ENCODE assay signal across 1 cellular context in genomic region chr2:620456-621302, GRCh38.
TF ChIP-seq lines count a peak whose summit lies in the region.

No MANE protein-coding gene starts in this region.

TF ChIP-seq in K562, 482 proteins besides CTCF, POLR2A, EP300 and RAD21 (continued from another document):
- TF ChIP-seq MGA (IDR thresholded peaks at IDR 0.05) (no peak), ATF3 (IDR thresholded peaks at IDR 0.05) (peak; percentile 88), ATF3 (CRISPR knock-in tag; conservative IDR thresholded peaks at IDR 0.05) (no peak), ZNF311 (CRISPR knock-in tag; IDR thresholded peaks at IDR 0.05) (no peak), THRB (CRISPR knock-in tag; conservative IDR thresholded peaks at IDR 0.05) (no peak), SRSF1 (IDR thresholded peaks at IDR 0.05; ENCODE audit: low read depth, low read length) (no peak), FOXM1 (IDR thresholded peaks at IDR 0.05; ENCODE audit: low read depth) (no peak), FOXM1 (CRISPR knock-in tag; IDR thresholded peaks at IDR 0.05; ENCODE audit: low read depth) (no peak), ATF7 (IDR thresholded peaks at IDR 0.05) (peak; percentile 72; the same call in 1 of the 2 replicates), ZNF431 (CRISPR knock-in tag; IDR thresholded peaks at IDR 0.05) (no peak), ELF4 (CRISPR knock-in tag; IDR thresholded peaks at IDR 0.05) (no peak), ETV1 (tag; conservative IDR thresholded peaks at IDR 0.05; ENCODE audit: low read depth) (no peak), MEF2A (IDR thresholded peaks at IDR 0.05; ENCODE audit: control insufficient read depth, low read depth, low read length) (no peak), XRCC3 (IDR thresholded peaks at IDR 0.05) (no peak), OTX1 (CRISPR knock-in tag; IDR thresholded peaks at IDR 0.05) (no peak), ZBTB33 (CRISPR knock-in tag; IDR thresholded peaks at IDR 0.05) (0 out of 2 replicates have a peak, but pooled peaks have one; percentile 18), KDM1A (IDR thresholded peaks at IDR 0.05) (no peak), PHB (CRISPR knock-in tag; IDR thresholded peaks at IDR 0.05) (no peak), ZC3H4 (CRISPR knock-in tag; IDR thresholded peaks at IDR 0.05; ENCODE audit: borderline replicate concordance) (no peak), NELFE (IDR thresholded peaks at IDR 0.05; ENCODE audit: insufficient read depth, insufficient read length) (no peak), POLR2AphosphoS2 (IDR thresholded peaks at IDR 0.05; ENCODE audit: low read length) (no peak), SNIP1 (IDR thresholded peaks at IDR 0.05; ENCODE audit: low read depth) (no peak), JUND (IDR thresholded peaks at IDR 0.05; ENCODE audit: borderline replicate concordance, low read depth, low read length) (peak; percentile 37; the same call in 1 of the 2 replicates), JUND (tag; IDR thresholded peaks at IDR 0.05; ENCODE audit: borderline replicate concordance, low read depth, low read length) (no peak; the same call in 2 of the 3 replicates), SRSF3 (IDR thresholded peaks at IDR 0.05; ENCODE audit: insufficient read depth, low read length) (no peak)
